ENCODE assay signal across 10 cellular contexts in genomic region chr19:40597329-40597838, GRCh38. TPM values are rescaled to one million over a fixed set of nuclear protein-coding genes. Genes with fewer than 3 reads are reported as not detected.
DNase-seq lines count a peak whose midpoint lies in the region; ATAC-seq and TF ChIP-seq lines count a peak whose summit lies in the region.
"Had no signal": no experiment of that assay in that cellular context is flagged by ENCODE, and none has a peak within 500 bp of the region (broad histone marks: within the 10 kb centered on the region; RNA-seq: fewer than 3 reads in every experiment).

No MANE protein-coding gene starts in this region.

- H3K27me3 ChIP-seq in heart right ventricle (peaks cover 0 to 61% (median 29%) of the 10 kb centered on the region in 7 donors), lower lobe of right lung (ENCODE audit: low read depth) (peaks cover 62% of the 10 kb centered on the region), upper lobe of right lung (peaks cover 49% of the 10 kb centered on the region)

- peaks cover 40% of the 10 kb centered on the region for H3K4me1 Mint-ChIP-seq in activated naive CD8-positive, alpha-beta T cell treated with anti-CD3 and anti-CD28 coated beads for 36 hours
- H3K4me1 Mint-ChIP-seq in activated CD4-positive, alpha-beta memory T cell treated with anti-CD3 and anti-CD28 coated beads, Interleukin-2, amount 10 ng/mL, durations not matched to agents 7 days and 5 days, result peaks cover 46% of the 10 kb centered on the region

- H3K36me3 ChIP-seq in heart right ventricle, result no peaks in the 10 kb centered on the region
- no peaks in the 10 kb centered on the region for H3K36me3 ChIP-seq in lower lobe of right lung
- H3K36me3 ChIP-seq in upper lobe of right lung, result no peaks in the 10 kb centered on the region

- ATAC-seq in heart right ventricle (no peak), lower lobe of right lung (no peak), upper lobe of right lung (no peak)

- H3K4me3 Mint-ChIP-seq in activated naive CD8-positive, alpha-beta T cell treated with anti-CD3 and anti-CD28 coated beads for 36 hours, result peak overlapping the region; percentile 32
- no peak overlapping the region for H3K4me3 Mint-ChIP-seq in activated CD4-positive, alpha-beta memory T cell treated with anti-CD3 and anti-CD28 coated beads, Interleukin-2, amount 10 ng/mL, durations not matched to agents 7 days and 5 days

- intact Hi-C loops in heart right ventricle (cut with DNase I), result loop anchor here (5.0 to 10.0 kb wide), 10 partner anchors 40 to 293 kb away; partner anchors contain the start of genes BLVRB (in 3 of the 10) and SPTBN4 (in 3 of the 10)
- intact Hi-C loops in cardiac septum (cut with DNase I), result loop anchor here (5.0 kb wide), 1 partner anchor 460 kb away; no protein-coding TSS in a partner anchor
- intact Hi-C loops in lower lobe of right lung (cut with DNase I), result no loop called here
- intact Hi-C loops in upper lobe of right lung (cut with DNase I), result loop anchor here (5.0 kb wide), 1 partner anchor 70 kb away; no protein-coding TSS in a partner anchor

- peaks cover 0 to under 1% (median 0%) of the 10 kb centered on the region in 11 donors for H3K9me3 ChIP-seq in heart right ventricle
- no peaks in the 10 kb centered on the region for H3K9me3 ChIP-seq in lower lobe of right lung
- H3K9me3 ChIP-seq in upper lobe of right lung, result no peaks in the 10 kb centered on the region

- peak overlapping the region in 2 of 10 donors; percentile 45 to 96 for H3K27ac ChIP-seq in heart right ventricle
- H3K27ac ChIP-seq in lower lobe of right lung, result no peak overlapping the region
- no peak overlapping the region for H3K27ac ChIP-seq in upper lobe of right lung

- WGBS in heart right ventricle, 2 donors, result 10 to 11% methylated on average over 17 to 18 of the region's 18 CpGs

- H3K4me1 ChIP-seq in heart right ventricle, result peaks cover 19 to 56% (median 50%) of the 10 kb centered on the region in 9 donors
- peaks cover 53% of the 10 kb centered on the region for H3K4me1 ChIP-seq in lower lobe of right lung
- H3K4me1 ChIP-seq in upper lobe of right lung, result peaks cover 37% of the 10 kb centered on the region

- TF ChIP-seq CTCF in heart right ventricle (IDR thresholded peaks at IDR 0.05) (no peak), lower lobe of right lung (IDR thresholded peaks at IDR 0.05) (no peak), upper lobe of right lung (IDR thresholded peaks at IDR 0.05) (no peak)

- no peaks in the 10 kb centered on the region for H3K36me3 Mint-ChIP-seq in activated naive CD8-positive, alpha-beta T cell treated with anti-CD3 and anti-CD28 coated beads for 36 hours
- no peaks in the 10 kb centered on the region for H3K36me3 Mint-ChIP-seq in activated CD4-positive, alpha-beta memory T cell treated with anti-CD3 and anti-CD28 coated beads, Interleukin-2, amount 10 ng/mL, durations not matched to agents 7 days and 5 days (ENCODE audit: low read depth)

- no peaks in the 10 kb centered on the region for H3K9me3 Mint-ChIP-seq in activated naive CD8-positive, alpha-beta T cell treated with anti-CD3 and anti-CD28 coated beads for 36 hours
- no peaks in the 10 kb centered on the region for H3K9me3 Mint-ChIP-seq in activated CD4-positive, alpha-beta memory T cell treated with anti-CD3 and anti-CD28 coated beads, Interleukin-2, amount 10 ng/mL, durations not matched to agents 7 days and 5 days

- H3K27ac Mint-ChIP-seq in activated naive CD8-positive, alpha-beta T cell treated with anti-CD3 and anti-CD28 coated beads for 36 hours, result no peak overlapping the region
- H3K27ac Mint-ChIP-seq in activated CD4-positive, alpha-beta memory T cell treated with anti-CD3 and anti-CD28 coated beads, Interleukin-2, amount 10 ng/mL, durations not matched to agents 7 days and 5 days, result no peak overlapping the region

- H3K27me3 Mint-ChIP-seq in activated naive CD8-positive, alpha-beta T cell treated with anti-CD3 and anti-CD28 coated beads for 36 hours, result peaks cover 47% of the 10 kb centered on the region
- peaks cover 40% of the 10 kb centered on the region for H3K27me3 Mint-ChIP-seq in activated CD4-positive, alpha-beta memory T cell treated with anti-CD3 and anti-CD28 coated beads, Interleukin-2, amount 10 ng/mL, durations not matched to agents 7 days and 5 days

- POLR2A ChIA-PET in activated CD4-positive, alpha-beta memory T cell treated with anti-CD3 and anti-CD28 coated beads, Interleukin-2, amount 10 ng/mL, durations not matched to agents 7 days and 5 days (lab: Charles Lee), result interaction anchor here (1.0 kb wide), 1 partner anchor 26 kb away, joined by 3 read pairs; no protein-coding TSS in a partner anchor

- DNase-seq in heart right ventricle, result no peak
- no peak for DNase-seq in cardiac septum (ENCODE audit: low spot score)
- no peak for DNase-seq in activated naive CD8-positive, alpha-beta T cell treated with anti-CD3 and anti-CD28 coated beads for 36 hours
- DNase-seq in lower lobe of right lung, result no peak
- no peak for DNase-seq in upper lobe of right lung
- no peak for DNase-seq in HT-29 (ENCODE audit: low spot score)
- no peak for DNase-seq in activated CD4-positive, alpha-beta memory T cell treated with anti-CD3 and anti-CD28 coated beads, Interleukin-2, amount 10 ng/mL, durations not matched to agents 7 days and 5 days
- no peak for DNase-seq in AG20443 (ENCODE audit: low spot score)
- DNase-seq: DND-41; effector CD8-positive, alpha-beta T cell had no signal

- CTCF ChIA-PET in activated CD4-positive, alpha-beta memory T cell treated with anti-CD3 and anti-CD28 coated beads, Interleukin-2, amount 10 ng/mL, durations not matched to agents 7 days and 5 days (lab: Charles Lee), result interaction anchor here (0.8 to 2.2 kb wide), 4 partner anchors 57 to 527 kb away, joined by 3 to 8 read pairs (median 4); no protein-coding TSS in a partner anchor

- H3K4me3 ChIP-seq in heart right ventricle (peak overlapping the region in 9 of 10 donors; percentile 17 to 81 (median 37)), lower lobe of right lung (peak overlapping the region; percentile 33), upper lobe of right lung (peak overlapping the region; percentile 21)

RNA-seq across cellular contexts. Expression of gene LTBP4, which starts 3.8 kb away (rescaled TPM):
- total RNA-seq in heart right ventricle (100 to 1,000 TPM; 139 to 263 (median 244) TPM), cardiac septum (216 TPM), lower lobe of right lung (316 TPM), upper lobe of right lung (430 TPM)
- polyA plus RNA-seq in heart right ventricle, result 100 to 1,000 TPM; 114 to 191 TPM
- 100 to 1,000 TPM in 1 of 2 experiments, 10 to 100 TPM in 1; 99.3 to 102 TPM for total RNA-seq in activated naive CD8-positive, alpha-beta T cell treated with anti-CD3 and anti-CD28 coated beads for 36 hours
- total RNA-seq in HT-29 (2014; rRNA removed; shearing (Covaris generic)), result 42.1 and 56.7 TPM in 2 replicates
- 100 to 1,000 TPM; 121 to 122 TPM for total RNA-seq in activated CD4-positive, alpha-beta memory T cell treated with anti-CD3 and anti-CD28 coated beads, Interleukin-2, amount 10 ng/mL, durations not matched to agents 7 days and 5 days

RNA-seq across cellular contexts. Expression of gene SHKBP1, which starts 20.7 kb away (rescaled TPM):
- total RNA-seq in heart right ventricle, result 10 to 100 TPM; 12.0 to 31.5 (median 15.9) TPM
- 10 to 100 TPM; 42.8 to 43.1 TPM for polyA plus RNA-seq in heart right ventricle
- total RNA-seq in cardiac septum, result 28.6 TPM
- 10 to 100 TPM; 71.1 to 74.5 TPM for total RNA-seq in activated naive CD8-positive, alpha-beta T cell treated with anti-CD3 and anti-CD28 coated beads for 36 hours
- 91.2 TPM for total RNA-seq in lower lobe of right lung
- 68.1 TPM for total RNA-seq in upper lobe of right lung
- total RNA-seq in HT-29 (2014; rRNA removed; shearing (Covaris generic)), result 128 and 142 TPM in 2 replicates
- total RNA-seq in activated CD4-positive, alpha-beta memory T cell treated with anti-CD3 and anti-CD28 coated beads, Interleukin-2, amount 10 ng/mL, durations not matched to agents 7 days and 5 days, result 100 to 1,000 TPM; 139 to 150 TPM
